Comparison of ENCODE assay signal across 24 cellular contexts in genomic region chr3:108907194-108907593, GRCh38. TPM values are rescaled to one million over a fixed set of nuclear protein-coding genes. Genes with fewer than 3 reads are reported as not detected.
DNase-seq lines count a peak whose midpoint lies in the region; ATAC-seq lines count a peak whose summit lies in the region.
"Had no signal": no experiment of that assay in that cellular context is flagged by ENCODE, and none has a peak within 500 bp of the region (broad histone marks: within the 10 kb centered on the region; RNA-seq: fewer than 3 reads in every experiment).

No MANE protein-coding gene starts in this region.

- no peaks in the 10 kb centered on the region; the same call in 1 of the 2 replicates for H3K27me3 ChIP-seq in GM23248 (replicated peaks; ENCODE audit: insufficient read depth)
- H3K27me3 ChIP-seq in adipocyte (replicated peaks; ENCODE audit: control insufficient read depth, insufficient read depth, low read length) = peaks cover 2% of the 10 kb centered on the region
- no peaks in the 10 kb centered on the region for H3K27me3 ChIP-seq in right cardiac atrium (ENCODE audit: control insufficient read depth, insufficient read depth)

- 0 out of 2 replicates have a peak, but pooled peaks cover 8% of the 10 kb centered on the region for H3F3A ChIP-seq in GM23248 (ENCODE audit: insufficient read depth)

- in situ Hi-C loops in GM23248 (cut with MboI) = loop anchor here (25.0 kb wide), 1 partner anchor 420 kb away; no protein-coding TSS in a partner anchor

- H4K20me1 ChIP-seq in GM23248 (ENCODE audit: insufficient read depth) = no peaks in the 10 kb centered on the region

- DNase-seq in GM23248 (peak; percentile 40), adipocyte (ENCODE audit: low read depth) (peak; percentile 10), iris pigment epithelial cell (ENCODE audit: low read depth) (peak; percentile 1), stromal cell of bone marrow (ENCODE audit: low read depth) (peak; percentile 22), OCI-M2 (lab: John Stamatoyannopoulos, UW; ENCODE audit: unreplicated experiment) (no peak), right cardiac atrium (no peak)
- DNase-seq: ACHN, AML-193, DMS79 treated with DMSO at 0.1 percent for 48 hours, HFFc6, Karpas-422, MM.1S, NCI-H1092 treated with DMSO at 0.1 percent for 48 hours, NCI-H146, NCI-H2029 treated with DMSO at 0.1 percent for 48 hours, NCI-H2171, NCI-H446, RPMI8226, SHP77 treated with DMSO at 0.1 percent for 48 hours, SK-N-SH had no signal

- H3K4me3 ChIP-seq in GM23248 (no peak overlapping the region), adipocyte (ENCODE audit: low read length) (no peak overlapping the region), right cardiac atrium (ENCODE audit: low read length) (no peak overlapping the region)

- H3K79me2 ChIP-seq in GM23248 (ENCODE audit: insufficient read depth) = no peaks in the 10 kb centered on the region

- H3K9me3 ChIP-seq in GM23248 (ENCODE audit: low read depth) (no peaks in the 10 kb centered on the region), adipocyte (ENCODE audit: control insufficient read depth, low read length) (no peaks in the 10 kb centered on the region), right cardiac atrium (ENCODE audit: control insufficient read depth, low read length) (no peaks in the 10 kb centered on the region)
- H3K9me3 ChIP-seq: SK-N-SH had no signal

- H3K4me1 ChIP-seq in GM23248 (ENCODE audit: insufficient read depth) (no peaks in the 10 kb centered on the region), adipocyte (ENCODE audit: control insufficient read depth, insufficient read depth, low read length) (peaks cover 5% of the 10 kb centered on the region), right cardiac atrium (ENCODE audit: control insufficient read depth, insufficient read depth, low read length) (no peaks in the 10 kb centered on the region)

- WGBS in GM23248 (ENCODE audit: low coverage in 1 of 2, low lambda C conversion rate in 2 of 2, missing lambda C conversion rate in 2 of 2), 2 experiments = 0 to 5% methylated on average over 1 of the region's 1 CpG
- 69% methylated on average over 1 of the region's 1 CpG for WGBS in right cardiac atrium

- H3K36me3 ChIP-seq in GM23248 (ENCODE audit: low read depth) = no peaks in the 10 kb centered on the region
- H3K36me3 ChIP-seq in adipocyte (ENCODE audit: control insufficient read depth, insufficient read depth, low read length, severe bottlenecking) = no peaks in the 10 kb centered on the region

- intact Hi-C loops in right cardiac atrium (cut with DNase I) = no loop called here

- no peaks in the 10 kb centered on the region for H3K9me2 ChIP-seq in GM23248 (ENCODE audit: insufficient read depth)
- H3K9me2 ChIP-seq: SK-N-SH had no signal

- H3K9ac ChIP-seq in GM23248 (no peak overlapping the region), adipocyte (ENCODE audit: low read length) (no peak overlapping the region)
- H3K9ac ChIP-seq: SK-N-SH had no signal

- no peak overlapping the region for H3K4me2 ChIP-seq in GM23248 (ENCODE audit: unreplicated experiment)
- H3K4me2 ChIP-seq: SK-N-SH had no signal

- no peak for ATAC-seq in HG03039 (IDR thresholded peaks at IDR 0.05; ENCODE audit: unreplicated experiment)
- no peak for ATAC-seq in right cardiac atrium

- H2AFZ ChIP-seq in GM23248 = no peak overlapping the region

- H3K27ac ChIP-seq in GM23248 = no peak overlapping the region
- H3K27ac ChIP-seq in right cardiac atrium (ENCODE audit: low read length) = no peak overlapping the region
- H3K27ac ChIP-seq: C4-2B, HL-60 had no signal

RNA-seq across cellular contexts. Expression of gene GUCA1C, which starts 46.5 kb away (rescaled TPM):
- not detected in 2 replicates for total RNA-seq in GM23248 (2014; rRNA removed; shearing (Covaris generic))
- polyA plus RNA-seq in GM23248 (2016; fragmentation: Nextera tagmentation; extraction: Ambion mirVana) (not detected in 2 replicates), right cardiac atrium (not detected)
- total RNA-seq in right cardiac atrium = not detected
- total RNA-seq: HFFc6 had no signal
- polyA plus RNA-seq: IgD-negative memory B cell, SK-N-SH had no signal

Comparison
In these comparisons a context has a peak if more than half of its experiments do, and no peak if none do; other contexts are left out.
1. DNase-seq: peak in GM23248 (single experiment), adipocyte (single experiment), iris pigment epithelial cell (single experiment) and stromal cell of bone marrow (single experiment); none in OCI-M2 (single experiment) and right cardiac atrium (0 of 3).